Comparison of ENCODE assay signal across 9 cellular contexts in the genomic region with DNA sequence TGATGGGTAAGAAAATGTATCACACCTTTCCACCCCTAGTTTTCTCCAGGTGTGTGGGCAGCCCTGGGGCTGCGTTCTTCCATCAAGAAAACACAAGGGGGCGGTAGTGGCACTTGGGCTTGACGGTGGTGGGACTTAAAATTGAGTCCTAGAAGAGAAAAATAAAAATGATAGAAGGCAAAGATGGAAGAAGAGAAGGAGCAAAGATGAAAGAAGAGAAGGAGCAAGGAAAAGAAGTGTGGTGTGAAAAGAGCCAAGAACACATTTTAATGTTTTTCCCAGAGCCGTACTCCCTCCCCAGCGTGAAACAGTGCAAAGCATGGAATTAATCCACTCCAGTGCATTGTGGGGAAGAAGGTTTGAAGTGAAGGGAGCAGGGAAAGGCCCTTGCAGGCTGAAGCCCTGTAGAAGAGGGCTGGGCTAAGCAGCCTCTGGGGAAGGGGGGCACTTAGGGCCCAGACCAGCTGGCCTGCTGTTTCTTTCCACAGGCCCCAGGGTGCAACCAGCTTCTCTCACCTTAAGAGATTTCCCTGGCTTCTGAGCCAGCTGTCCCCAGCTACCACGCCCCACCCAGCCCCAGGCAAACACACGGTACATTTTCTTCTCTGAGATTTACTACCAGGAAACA.
DNase-seq lines count a peak whose midpoint lies in the region; ATAC-seq and TF ChIP-seq lines count a peak whose summit lies in the region.
"Had no signal": no experiment of that assay in that cellular context is flagged by ENCODE, and none has a peak within 500 bp of the region (broad histone marks: within the 10 kb centered on the region; RNA-seq: fewer than 3 reads in every experiment).

No MANE protein-coding gene starts in this region.

- peaks cover 23% of the 10 kb centered on the region for H3K4me1 ChIP-seq in SJSA1 (replicated peaks)

- H3K27ac Mint-ChIP-seq in chondrocyte (ENCODE audit: unreplicated experiment) = peak overlapping the region; percentile 1
- H3K27ac Mint-ChIP-seq: CD8-positive, alpha-beta memory T cell had no signal

- peak; percentile 94 for TF ChIP-seq CTCF in chondrocyte (IDR thresholded peaks at IDR 0.05)

- no peak overlapping the region for H3K27ac ChIP-seq in SJSA1

- no peaks in the 10 kb centered on the region for H3K27me3 Mint-ChIP-seq in chondrocyte (ENCODE audit: low read depth)

- peak; percentile 7 to 13 for DNase-seq in NOMO-1 (lab: John Stamatoyannopoulos, UW; ENCODE audit: unreplicated experiment in 2 of 2)
- no peak for DNase-seq in NOMO-1 treated with DMSO at 0.1 percent for 48 hours (lab: John Stamatoyannopoulos, UW; ENCODE audit: unreplicated experiment)
- peak; percentile 43 for DNase-seq in M059J (ENCODE audit: low read depth)
- peak; percentile 52 to 57 for DNase-seq in SJSA1 (ENCODE audit: low read depth in 1 of 2, low spot score in 2 of 2)
- DNase-seq in chondrocyte (ENCODE audit: low spot score) = no peak
- peak; percentile 82 to 89 for DNase-seq in left colon
- DNase-seq in stimulated activated CD4-positive, alpha-beta T cell treated with anti-CD3 and anti-CD28 coated beads, Interleukin-4, amount 100 ng/mL, for 24 hours = peak; percentile 43
- DNase-seq in cerebellum (ENCODE audit: low spot score) = no peak

- no peaks in the 10 kb centered on the region for H3K36me3 ChIP-seq in SJSA1

- peak; percentile 90 for ATAC-seq in left colon

- intact Hi-C loops in left colon (cut with DNase I, micrococcal nuclease) = loop anchor here in 1 of 2 donors (5.0 kb wide), 2 partner anchors 101 to 266 kb away; no protein-coding TSS in a partner anchor

- no peak overlapping the region for H3K4me3 Mint-ChIP-seq in chondrocyte (ENCODE audit: unreplicated experiment)
- H3K4me3 Mint-ChIP-seq: CD8-positive, alpha-beta memory T cell had no signal

- no peaks in the 10 kb centered on the region for H3K9me3 Mint-ChIP-seq in chondrocyte (ENCODE audit: low read depth)
- H3K9me3 Mint-ChIP-seq: CD8-positive, alpha-beta memory T cell had no signal

- H3K4me1 Mint-ChIP-seq in chondrocyte (ENCODE audit: low read depth) = peaks cover 20% of the 10 kb centered on the region
- H3K4me1 Mint-ChIP-seq: CD8-positive, alpha-beta memory T cell had no signal

- no peaks in the 10 kb centered on the region for H3K27me3 ChIP-seq in SJSA1 (replicated peaks)

- H3K36me3 Mint-ChIP-seq in chondrocyte (ENCODE audit: low read depth) = no peaks in the 10 kb centered on the region
- H3K36me3 Mint-ChIP-seq: CD8-positive, alpha-beta memory T cell had no signal

- H3K9me3 ChIP-seq in SJSA1 (replicated peaks) = no peaks in the 10 kb centered on the region; the same call in 1 of the 2 replicates

- no peak overlapping the region for H3K4me3 ChIP-seq in SJSA1

Comparison
In these comparisons a context has a peak if more than half of its experiments do, and no peak if none do; other contexts are left out.
1. DNase-seq: peak in NOMO-1 (2 of 2), M059J (single experiment), SJSA1 (2 of 2), left colon (2 of 2) and stimulated activated CD4-positive, alpha-beta T cell treated with anti-CD3 and anti-CD28 coated beads, Interleukin-4, amount 100 ng/mL, for 24 hours (single experiment); none in NOMO-1 treated with DMSO at 0.1 percent for 48 hours (single experiment), chondrocyte (single experiment) and cerebellum (single experiment).